Comparison of ENCODE assay signal across 8 cellular contexts in the genomic region with DNA sequence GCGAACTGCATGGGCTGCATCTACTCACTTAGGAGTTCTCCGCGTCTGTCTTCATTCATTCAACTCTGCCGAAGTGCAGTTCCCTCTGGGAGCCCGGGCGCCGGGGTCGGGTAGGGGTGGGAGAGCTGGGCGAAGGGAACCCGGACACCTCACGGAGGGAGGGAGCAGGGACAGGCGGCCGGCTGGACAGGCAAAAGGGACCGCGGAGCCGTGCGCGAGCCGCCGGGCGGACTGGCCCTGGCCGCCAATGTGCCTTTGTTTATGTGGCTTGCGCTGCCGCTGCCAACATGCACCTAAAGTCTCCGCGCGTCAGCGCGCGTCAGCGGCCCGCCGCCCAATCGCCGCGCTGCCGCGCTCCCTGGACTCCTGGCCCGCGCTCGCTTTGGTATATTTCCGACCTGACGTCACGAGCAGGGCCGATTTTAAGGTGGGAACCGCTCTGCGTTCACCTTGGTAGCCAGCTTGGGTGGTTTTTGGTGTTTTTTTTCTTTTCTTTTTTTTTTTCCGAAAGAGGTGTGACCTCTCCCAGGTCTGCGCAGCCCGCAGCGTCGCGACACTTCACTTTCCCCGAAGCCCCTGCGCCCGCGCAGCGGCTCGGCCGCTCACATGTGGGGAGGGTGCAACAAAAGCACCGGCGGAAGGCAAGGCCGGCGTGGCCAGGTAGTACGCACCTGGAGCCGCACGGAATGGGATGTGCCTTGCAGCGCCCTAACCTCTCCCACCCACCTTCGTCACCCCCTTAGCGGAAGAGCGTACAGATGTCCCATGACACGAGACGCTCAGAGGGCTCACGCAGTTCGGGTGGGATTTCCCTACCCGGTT. TPM values are rescaled to one million over a fixed set of nuclear protein-coding genes. Genes with fewer than 3 reads are reported as not detected.
DNase-seq lines count a peak whose midpoint lies in the region; ATAC-seq and TF ChIP-seq lines count a peak whose summit lies in the region.

Gene NR4A2 (minus strand): TSS at position 270 of the 822 bp plus-strand sequence. CDS start 2,535 bp downstream, outside the sequence.

- H3K4me3 Mint-ChIP-seq in activated B cell treated with CpG ODN at 0.5 μM for 24 hours: peak within 1 kb of the TSS; percentile 91

- DNase-seq in A172 (ENCODE audit: low spot score) (peak; percentile 61), NCI-H2227 treated with DMSO at 0.1 percent for 48 hours (lab: John Stamatoyannopoulos, UW) (peak; percentile 90), activated B cell treated with CpG ODN at 0.5 μM for 24 hours (peak; percentile 81), cardiac fibroblast (ENCODE audit: low read depth in 2 of 2) (peak; percentile 88 to 95), iris pigment epithelial cell (ENCODE audit: low read depth) (peak; percentile 90)
- DNase-seq in stimulated activated CD4-positive, alpha-beta T cell treated with anti-CD3 and anti-CD28 coated beads, Interleukin-12 subunit alpha, Interleukin-12 subunit beta, amount 100 ng/mL, for 4 hours: peak; percentile 83

- peaks cover 53% of the 10 kb centered on the region for H3K4me1 Mint-ChIP-seq in activated B cell treated with CpG ODN at 0.5 μM for 24 hours

- intact Hi-C loops in activated B cell treated with CpG ODN at 0.5 μM for 24 hours (cut with micrococcal nuclease): loop anchor here (1.0 to 10.0 kb wide), 6 partner anchors 9 to 1545 kb away; partner anchors contain the start of gene ACVR1

- H3K36me3 Mint-ChIP-seq in activated B cell treated with CpG ODN at 0.5 μM for 24 hours (ENCODE audit: low read depth): peaks cover 50% of the 10 kb centered on the region

- TF ChIP-seq CTCF in activated B cell treated with CpG ODN at 0.5 μM for 24 hours (IDR thresholded peaks at IDR 0.05): no peak
- TF ChIP-seq CTCF in cardiac fibroblast (IDR thresholded peaks at IDR 0.05; ENCODE audit: low read depth, low read length): no peak

- POLR2A ChIA-PET in activated B cell treated with CpG ODN at 0.5 μM for 24 hours (lab: Charles Lee): interaction anchor here (1.0 to 7.4 kb wide), 6 partner anchors 10 to 205 kb away, joined by 4 to 120 read pairs (median 22); partner anchors contain the start of gene GPD2

- H3K27me3 Mint-ChIP-seq in activated B cell treated with CpG ODN at 0.5 μM for 24 hours: peaks cover 26% of the 10 kb centered on the region

- ATAC-seq in GM18861 (IDR thresholded peaks at IDR 0.05; ENCODE audit: unreplicated experiment) (peak; percentile 62), HG03095 (IDR thresholded peaks at IDR 0.05; ENCODE audit: unreplicated experiment) (peak; percentile 70), activated B cell treated with CpG ODN at 0.5 μM for 24 hours (ENCODE audit: low read depth) (peak; percentile 56)

- H3K4me3 ChIP-seq in cardiac fibroblast (replicated peaks in 1 of 2; ENCODE audit: low read depth in 2 of 2, low read length in 2 of 2): peak within 1 kb of the TSS; percentile 67 to 84

- peak within 1 kb of the TSS; percentile 94 for H3K27ac Mint-ChIP-seq in activated B cell treated with CpG ODN at 0.5 μM for 24 hours

- H3K9me3 Mint-ChIP-seq in activated B cell treated with CpG ODN at 0.5 μM for 24 hours: no peaks in the 10 kb centered on the region

- CTCF ChIA-PET in activated B cell treated with CpG ODN at 0.5 μM for 24 hours (lab: Charles Lee): interaction anchor here (1.3 to 3.8 kb wide), 3 partner anchors 68 to 257 kb away, joined by 5 to 60 read pairs (median 11); no protein-coding TSS in a partner anchor

RNA-seq across cellular contexts. Expression of gene NR4A2, which starts in this region (rescaled TPM):
- 0.10 TPM in 2 replicates for total RNA-seq in A172 (2014; rRNA removed; shearing (Covaris generic))
- 6.7 and 7.5 TPM in 2 replicates for total RNA-seq in activated B cell treated with CpG ODN at 0.5 μM for 24 hours

Comparison
In these comparisons a context has a peak if more than half of its experiments do, and no peak if none do; other contexts are left out.
1. Peak in every context shown above with its lines: DNase-seq, ATAC-seq and H3K4me3 ChIP-seq.
2. Peak in DNase-seq in A172; RNA of the gene not detected or under 1 TPM.